Comparison of ENCODE assay signal across 15 cellular contexts in the genomic region with DNA sequence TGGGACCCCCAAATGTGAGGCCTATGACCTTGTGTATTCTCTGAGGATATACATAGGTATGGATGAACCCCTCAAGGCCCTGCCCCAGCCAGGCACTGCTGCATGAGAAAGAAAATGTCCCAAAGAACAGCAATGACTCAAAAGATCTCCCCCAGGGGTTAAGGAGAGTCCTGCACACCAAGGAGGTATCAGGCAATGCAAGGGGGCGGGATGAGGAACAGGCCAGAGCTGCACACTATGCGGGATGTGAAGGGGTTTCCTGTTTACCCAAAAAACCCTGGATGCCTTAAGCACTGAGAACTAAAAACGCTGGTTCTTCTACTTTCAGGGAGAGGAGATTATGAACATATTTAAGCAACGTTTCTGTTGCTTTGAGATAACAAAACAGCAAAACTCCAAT. TPM values are rescaled to one million over a fixed set of nuclear protein-coding genes. Genes with fewer than 3 reads are reported as not detected.
DNase-seq lines count a peak whose midpoint lies in the region; ATAC-seq, FAIRE-seq and TF ChIP-seq lines count a peak whose summit lies in the region.
"Had no signal": no experiment of that assay in that cellular context is flagged by ENCODE, and none has a peak within 500 bp of the region (broad histone marks: within the 10 kb centered on the region; RNA-seq: fewer than 3 reads in every experiment).

No MANE protein-coding gene starts in this region.

- H3K27ac Mint-ChIP-seq in activated CD4-positive, alpha-beta T cell treated with anti-CD3 and anti-CD28 coated beads for 36 hours = peak overlapping the region; percentile 89
- H3K27ac Mint-ChIP-seq in endodermal cell = peak overlapping the region; percentile 31

- no peaks in the 10 kb centered on the region for H3K9me3 Mint-ChIP-seq in activated CD4-positive, alpha-beta T cell treated with anti-CD3 and anti-CD28 coated beads for 36 hours (ENCODE audit: low read depth)
- H3K9me3 Mint-ChIP-seq in endodermal cell = no peaks in the 10 kb centered on the region

- intact Hi-C loops in activated CD4-positive, alpha-beta T cell treated with anti-CD3 and anti-CD28 coated beads for 36 hours (cut with DNase I, micrococcal nuclease) = loop anchor here in 1 of 2 experiments (5.0 to 10.0 kb wide), 2 partner anchors 464 to 612 kb away; partner anchors contain the start of gene NUP214

- H3K4me3 ChIP-seq in Peyer's patch (no peak overlapping the region), endodermal cell (ENCODE audit: low read length) (no peak overlapping the region), small intestine (ENCODE audit: low read depth in 1 of 2, low read length in 2 of 2) (no peak overlapping the region)

- 87 to 90% methylated on average over 4 of the region's 4 CpGs for WGBS in endodermal cell (ENCODE audit: insufficient coverage in 1 of 2, insufficient read length in 1 of 2), 2 experiments
- 34 to 38% (median 37%) methylated on average over 4 of the region's 4 CpGs for WGBS in small intestine, 3 donors

- TF ChIP-seq CTCF in Peyer's patch (IDR thresholded peaks at IDR 0.05) = no peak
- peak; percentile 17 for TF ChIP-seq CTCF in endodermal cell (conservative IDR thresholded peaks at IDR 0.05)

- H3K9me3 ChIP-seq in Peyer's patch (no peaks in the 10 kb centered on the region), endodermal cell (ENCODE audit: control insufficient read depth, low read length) (peaks cover 10% of the 10 kb centered on the region), small intestine (ENCODE audit: control insufficient read depth, low read depth) (no peaks in the 10 kb centered on the region)

- ATAC-seq in activated CD4-positive, alpha-beta T cell treated with anti-CD3 and anti-CD28 coated beads for 36 hours = no peak

- H3K4me1 ChIP-seq in Peyer's patch (peaks cover 14 to 74% (median 50%) of the 10 kb centered on the region in 4 donors), endodermal cell (ENCODE audit: control insufficient read depth, insufficient read depth, low read length) (peaks cover 3% of the 10 kb centered on the region), small intestine (ENCODE audit: control insufficient read depth in 2 of 2, insufficient read depth in 1 of 2, low read depth in 1 of 2, low read length in 1 of 2) (peaks cover 18 to 46% of the 10 kb centered on the region in 2 donors)
- H3K4me1 ChIP-seq: parathyroid adenoma had no signal

- H3K4me3 Mint-ChIP-seq in activated CD4-positive, alpha-beta T cell treated with anti-CD3 and anti-CD28 coated beads for 36 hours = peak overlapping the region; percentile 60
- no peak overlapping the region for H3K4me3 Mint-ChIP-seq in endodermal cell

- no peaks in the 10 kb centered on the region for H3K27me3 ChIP-seq in Peyer's patch
- no peaks in the 10 kb centered on the region for H3K27me3 ChIP-seq in endodermal cell (ENCODE audit: control insufficient read depth, insufficient read depth, low read length, poor library complexity, severe bottlenecking)
- no peaks in the 10 kb centered on the region for H3K27me3 ChIP-seq in small intestine (ENCODE audit: control insufficient read depth in 2 of 2, insufficient read depth in 2 of 2, low read length in 2 of 2)

- H3K36me3 Mint-ChIP-seq in activated CD4-positive, alpha-beta T cell treated with anti-CD3 and anti-CD28 coated beads for 36 hours (ENCODE audit: low read depth) = peaks cover 31% of the 10 kb centered on the region
- peaks cover 4% of the 10 kb centered on the region for H3K36me3 Mint-ChIP-seq in endodermal cell (ENCODE audit: low read depth)

- POLR2A ChIA-PET in activated CD4-positive, alpha-beta T cell treated with anti-CD3 and anti-CD28 coated beads for 36 hours (lab: Charles Lee) = interaction anchor here (1.0 to 1.6 kb wide), 4 partner anchors 9 to 125 kb away, joined by 3 to 7 read pairs (median 4); no protein-coding TSS in a partner anchor

- H3K9ac ChIP-seq in endodermal cell (ENCODE audit: extremely low read depth, low read length, poor library complexity, severe bottlenecking) = no peak overlapping the region
- H3K9ac ChIP-seq: parathyroid adenoma had no signal

- DNase-seq in activated CD4-positive, alpha-beta T cell treated with anti-CD3 and anti-CD28 coated beads for 36 hours = peak; percentile 34
- no peak for DNase-seq in activated CD4-positive, alpha-beta T cell treated with anti-CD3 and anti-CD28 coated beads for 4 hours
- DNase-seq in Peyer's patch (peak in 1 of 3 donors; percentile 59), endodermal cell (no peak), small intestine (no peak), SK-N-DZ (ENCODE audit: low spot score) (no peak), urothelium cell line (ENCODE audit: low spot score) (no peak)
- no peak for DNase-seq in stimulated activated CD4-positive, alpha-beta T cell treated with anti-CD3 and anti-CD28 coated beads, Interleukin-15, amount 100 ng/mL, for 24 hours
- DNase-seq: 8988T; activated CD4-positive, alpha-beta T cell treated with anti-CD3 and anti-CD28 coated beads for 1 hour; central memory CD4-positive, alpha-beta T cell; hippocampal formation; NCI-H1417 had no signal

- TF ChIP-seq POLR2A in Peyer's patch (IDR thresholded peaks at IDR 0.05) = no peak

- H3K27me3 Mint-ChIP-seq in activated CD4-positive, alpha-beta T cell treated with anti-CD3 and anti-CD28 coated beads for 36 hours = no peaks in the 10 kb centered on the region
- H3K27me3 Mint-ChIP-seq in endodermal cell (ENCODE audit: insufficient read depth) = no peaks in the 10 kb centered on the region

- H3K27ac ChIP-seq in Peyer's patch (peak overlapping the region; percentile 68 to 89 (median 82)), endodermal cell (ENCODE audit: low read depth, low read length) (no peak overlapping the region), small intestine (ENCODE audit: low read depth in 1 of 2, low read length in 1 of 2) (peak overlapping the region; percentile 56)
- H3K27ac ChIP-seq: parathyroid adenoma had no signal

- no peaks in the 10 kb centered on the region for H3K36me3 ChIP-seq in Peyer's patch
- H3K36me3 ChIP-seq in endodermal cell (ENCODE audit: control insufficient read depth, insufficient read depth, low read length) = no peaks in the 10 kb centered on the region
- H3K36me3 ChIP-seq in small intestine (ENCODE audit: control insufficient read depth in 2 of 2, insufficient read depth in 2 of 2, low read length in 2 of 2) = no peaks in the 10 kb centered on the region

- peaks cover 71% of the 10 kb centered on the region for H3K4me1 Mint-ChIP-seq in activated CD4-positive, alpha-beta T cell treated with anti-CD3 and anti-CD28 coated beads for 36 hours
- peaks cover 60% of the 10 kb centered on the region for H3K4me1 Mint-ChIP-seq in endodermal cell

- no peak for FAIRE-seq in small intestine (lab: Jason Lieb, UNC)
- FAIRE-seq in urothelium cell line (lab: Jason Lieb, UNC) = no peak
- FAIRE-seq: RCC 7860 had no signal

- CTCF ChIA-PET in activated CD4-positive, alpha-beta T cell treated with anti-CD3 and anti-CD28 coated beads for 36 hours (lab: Charles Lee) = interaction anchor here (0.6 to 3.1 kb wide), 10 partner anchors 9 to 236 kb away, joined by 3 to 12 read pairs (median 3); no protein-coding TSS in a partner anchor

RNA-seq across cellular contexts. Expression of gene RAPGEF1, which starts 3.4 kb away (rescaled TPM):
- 100 to 1,000 TPM in 1 of 2 experiments, 10 to 100 TPM in 1; 86.7 to 108 TPM for total RNA-seq in activated CD4-positive, alpha-beta T cell treated with anti-CD3 and anti-CD28 coated beads for 36 hours
- total RNA-seq in Peyer's patch = 100 to 1,000 TPM in 1 of 4 donors, 10 to 100 TPM in 3; 51.7 to 182 (median 70.7) TPM
- total RNA-seq in endodermal cell = 10 to 100 TPM; 63.4 to 85.5 TPM
- polyA plus RNA-seq in endodermal cell (2013, experiment 1 of 2) = 38.1 TPM
- polyA plus RNA-seq in endodermal cell (2013, experiment 2 of 2) = 34.1 TPM
- polyA plus RNA-seq in small intestine = 10 to 100 TPM; 15.4 to 24.6 (median 17.9) TPM
- 22.1 and 24.4 TPM in 2 replicates for polyA plus RNA-seq in SK-N-DZ (2014; cell fraction: cytosol; rRNA removed)
- polyA plus RNA-seq in SK-N-DZ (2014; cell fraction: nucleus; rRNA removed) = 14.7 and 19.5 TPM in 2 replicates
